Comparison of ENCODE assay signal across 36 cellular contexts in genomic region chr1:30241681-30242080, GRCh38.
"Had no signal": no experiment of that assay in that cellular context is flagged by ENCODE, and none has a peak within 500 bp of the region (broad histone marks: within the 10 kb centered on the region; RNA-seq: fewer than 3 reads in every experiment).

No MANE protein-coding gene starts in this region.

- H3K4me1 Mint-ChIP-seq: activated naive CD8-positive, alpha-beta T cell treated with anti-CD3 and anti-CD28 coated beads for 36 hours; activated T-helper 17 cell treated with anti-CD3 and anti-CD28 coated beads, Interleukin-2, amount 50 U/mL, for 72 hours; T-cell had no signal

- H3K4me1 ChIP-seq: Peyer's patch had no signal

- H3K27ac ChIP-seq: brain microvascular endothelial cell, Peyer's patch, WERI-Rb-1 had no signal

- H3K9me3 ChIP-seq: Peyer's patch had no signal

- H3K27me3 ChIP-seq: brain microvascular endothelial cell, Peyer's patch had no signal

- H3K4me3 Mint-ChIP-seq: activated CD8-positive, alpha-beta T cell treated with anti-CD3 and anti-CD28 coated beads for 36 hours; activated naive CD8-positive, alpha-beta T cell treated with anti-CD3 and anti-CD28 coated beads for 36 hours; activated T-cell treated with anti-CD3 and anti-CD28 coated beads, Interleukin-2, amount 50 U/mL, for 72 hours; activated T-helper 17 cell treated with anti-CD3 and anti-CD28 coated beads, Interleukin-2, amount 50 U/mL, for 72 hours; T-cell had no signal

- H3K4me3 ChIP-seq: Peyer's patch had no signal

- DNase-seq: activated CD4-positive, alpha-beta T cell treated with anti-CD3 and anti-CD28 coated beads for 1 hour; activated CD4-positive, alpha-beta T cell treated with anti-CD3 and anti-CD28 coated beads for 48 hours; activated CD4-positive, alpha-beta T cell treated with anti-CD3 and anti-CD28 coated beads, Interleukin-2, amount 50 U/mL, for 4 hours; activated CD4-positive, CD25-positive, alpha-beta regulatory T cell; activated CD8-positive, alpha-beta T cell treated with anti-CD3 and anti-CD28 coated beads for 36 hours; activated effector memory CD4-positive, alpha-beta T cell treated with anti-CD3 and anti-CD28 coated beads, Interleukin-2, amount 50 U/mL, for 16 hours; activated naive CD4-positive, alpha-beta T cell; activated naive CD4-positive, alpha-beta T cell treated with anti-CD3 and anti-CD28 coated beads, Interleukin-2, amount 50 U/mL, for 16 hours; activated naive CD8-positive, alpha-beta T cell treated with anti-CD3 and anti-CD28 coated beads for 36 hours; activated T-cell treated with anti-CD3 and anti-CD28 coated beads, Interleukin-2, amount 50 U/mL, for 1 hour; activated T-cell treated with anti-CD3 and anti-CD28 coated beads, Interleukin-2, amount 50 U/mL, for 72 hours; amniotic stem cell; aorta; brain microvascular endothelial cell; KG1; MM.1S; MV-4-11; NCI-H1092; NCI-H1436 treated with DMSO at 0.1 percent for 48 hours; NCI-H1694 treated with DMSO at 0.1 percent for 48 hours; NCI-H2029; NCI-H345; NCI-H526; NCI-H748 treated with DMSO at 0.1 percent for 48 hours; NK-92 treated with Interleukin-12 subunit alpha and Interleukin-12 subunit beta, amount 100 ng/mL, for 24 hours; PC-3; Peyer's patch; RPMI8226; SIG-M5; T-cell; T-helper 2 cell; T-helper 9 cell; WERI-Rb-1 had no signal

- H3K9me3 Mint-ChIP-seq: activated CD8-positive, alpha-beta T cell treated with anti-CD3 and anti-CD28 coated beads for 36 hours; activated T-cell treated with anti-CD3 and anti-CD28 coated beads, Interleukin-2, amount 50 U/mL, for 72 hours; activated T-helper 17 cell treated with anti-CD3 and anti-CD28 coated beads, Interleukin-2, amount 50 U/mL, for 72 hours had no signal

- H3K36me3 Mint-ChIP-seq: activated naive CD8-positive, alpha-beta T cell treated with anti-CD3 and anti-CD28 coated beads for 36 hours; T-cell had no signal

- ATAC-seq: activated CD8-positive, alpha-beta T cell treated with anti-CD3 and anti-CD28 coated beads for 36 hours; activated T-cell treated with anti-CD3 and anti-CD28 coated beads, Interleukin-2, amount 50 U/mL, for 72 hours; activated T-helper 17 cell treated with anti-CD3 and anti-CD28 coated beads, Interleukin-2, amount 50 U/mL, for 72 hours; PC-3; Right ventricle myocardium inferior; SK-N-SH treated with all-trans-retinoic acid at 6 μM for 48 hours; T-cell had no signal

- H3K27ac Mint-ChIP-seq: activated CD8-positive, alpha-beta T cell treated with anti-CD3 and anti-CD28 coated beads for 36 hours; activated naive CD8-positive, alpha-beta T cell treated with anti-CD3 and anti-CD28 coated beads for 36 hours; activated T-cell treated with anti-CD3 and anti-CD28 coated beads, Interleukin-2, amount 50 U/mL, for 72 hours; activated T-helper 17 cell treated with anti-CD3 and anti-CD28 coated beads, Interleukin-2, amount 50 U/mL, for 72 hours; T-cell had no signal

- H3K36me3 ChIP-seq: brain microvascular endothelial cell, Peyer's patch, WERI-Rb-1 had no signal
